ENCODE assay signal across 8 cellular contexts in the genomic region with DNA sequence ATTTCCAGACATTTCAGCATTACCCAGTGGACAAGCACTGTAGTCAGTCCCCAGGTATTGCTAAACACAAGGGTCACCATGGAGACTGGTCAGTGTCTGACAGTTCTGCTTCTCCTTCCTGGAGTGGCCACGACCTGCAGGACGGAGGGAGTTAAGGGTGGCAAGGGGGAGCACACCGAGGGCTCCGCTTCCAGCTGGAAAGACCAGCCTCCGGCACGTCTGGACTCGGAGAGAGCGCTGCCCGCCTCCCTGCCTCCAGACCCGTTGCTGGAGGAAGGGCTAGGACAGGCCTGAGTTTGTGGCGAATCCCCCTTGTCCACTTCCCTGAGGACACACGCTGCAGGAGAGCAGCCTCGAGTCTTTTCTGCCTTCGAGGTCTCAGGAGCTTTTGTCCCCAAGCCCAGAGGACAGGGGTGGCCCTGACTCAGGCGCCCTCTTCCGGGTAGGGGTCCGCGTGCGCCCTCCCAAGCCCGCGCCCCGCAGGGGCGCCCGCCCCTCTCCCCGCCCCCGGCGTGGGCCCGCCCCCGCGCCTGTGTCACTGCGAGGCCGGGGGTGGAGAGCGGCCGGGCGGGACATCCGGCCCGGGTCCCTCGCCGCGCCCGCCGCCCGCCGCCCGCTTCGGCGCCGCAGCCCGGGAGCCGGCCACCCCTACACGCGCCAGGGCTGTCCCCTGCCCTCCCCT. TPM values are rescaled to one million over a fixed set of nuclear protein-coding genes. Genes with fewer than 3 reads are reported as not detected.
A peak's percentile ranks its signal among the peaks of the same experiment; 100 is the strongest.
DNase-seq lines count a peak whose midpoint lies in the region; ATAC-seq, FAIRE-seq and TF ChIP-seq lines count a peak whose summit lies in the region.

A gene with protein sequence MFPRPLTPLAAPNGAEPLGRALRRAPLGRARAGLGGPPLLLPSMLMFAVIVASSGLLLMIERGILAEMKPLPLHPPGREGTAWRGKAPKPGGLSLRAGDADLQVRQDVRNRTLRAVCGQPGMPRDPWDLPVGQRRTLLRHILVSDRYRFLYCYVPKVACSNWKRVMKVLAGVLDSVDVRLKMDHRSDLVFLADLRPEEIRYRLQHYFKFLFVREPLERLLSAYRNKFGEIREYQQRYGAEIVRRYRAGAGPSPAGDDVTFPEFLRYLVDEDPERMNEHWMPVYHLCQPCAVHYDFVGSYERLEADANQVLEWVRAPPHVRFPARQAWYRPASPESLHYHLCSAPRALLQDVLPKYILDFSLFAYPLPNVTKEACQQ (plus strand): TSS at position 562 of the 682 bp plus-strand sequence. CDS start 230 bp downstream, outside the sequence.

- H3K79me2 ChIP-seq in astrocyte (ENCODE audit: insufficient read depth, low read length) (peaks cover 11% of the 10 kb centered on the region), hepatocyte (peaks cover 11% of the 10 kb centered on the region)

- H3K36me3 ChIP-seq in astrocyte (ENCODE audit: insufficient read depth, low read length) = peaks cover 2% of the 10 kb centered on the region
- no peaks in the 10 kb centered on the region for H3K36me3 ChIP-seq in hepatocyte (replicated peaks; ENCODE audit: insufficient read depth, low read depth)

- peak; percentile 70 for ATAC-seq in GM19452 (IDR thresholded peaks at IDR 0.05; ENCODE audit: unreplicated experiment)
- ATAC-seq in GM21526 (IDR thresholded peaks at IDR 0.05; ENCODE audit: low FRiP score, unreplicated experiment) = no peak

- peak within 1 kb of the TSS; percentile 80 for H3K9ac ChIP-seq in astrocyte (ENCODE audit: low read length)

- no peaks in the 10 kb centered on the region for H3K9me3 Mint-ChIP-seq in astrocyte (ENCODE audit: unreplicated experiment)

- peaks cover 15% of the 10 kb centered on the region for H3K4me1 ChIP-seq in astrocyte (ENCODE audit: insufficient read depth, low read length)
- H3K4me1 ChIP-seq in hepatocyte (ENCODE audit: insufficient read depth) = peaks cover 13% of the 10 kb centered on the region

- peak within 1 kb of the TSS; percentile 87 for H3K4me3 Mint-ChIP-seq in astrocyte (ENCODE audit: unreplicated experiment)

- peaks cover 8% of the 10 kb centered on the region for H3K4me1 Mint-ChIP-seq in astrocyte (ENCODE audit: low read depth, unreplicated experiment)

- H3K4me3 ChIP-seq in Jurkat, Clone E6-1 (ENCODE audit: low read length) = peak within 1 kb of the TSS; percentile 68
- peak within 1 kb of the TSS; percentile 73 for H3K4me3 ChIP-seq in astrocyte (ENCODE audit: insufficient read depth, low read depth, low read length)
- peak within 1 kb of the TSS; percentile 75 for H3K4me3 ChIP-seq in hepatocyte

- 4% methylated on average over 18 of the region's 52 CpGs for WGBS in hepatocyte (ENCODE audit: low lambda C conversion rate, missing lambda C conversion rate)

- DNase-seq in COR-L47 (lab: John Stamatoyannopoulos, UW) (peak; percentile 35), astrocyte (ENCODE audit: low read depth) (peak; percentile 23), hepatocyte (ENCODE audit: low spot score) (peak; percentile 82), renal cortical epithelial cell (ENCODE audit: low read depth) (peak; percentile 71)
- DNase-seq in Jurkat, Clone E6-1 (ENCODE audit: low read depth, low spot score) = peak; percentile 19

- H3K9me2 ChIP-seq in hepatocyte (replicated peaks; ENCODE audit: insufficient read depth) = no peaks in the 10 kb centered on the region

- intact Hi-C loops in T-helper 2 cell treated with Interferon-gamma antibody and Interleukin-4, amounts not matched to agents 100 ng/mL and 5 ng/mL, for 36 hours (cut with micrococcal nuclease) = loop anchor here (2.0 kb wide), 1 partner anchor 30 kb away; a partner anchor contains a TSS

- peak within 1 kb of the TSS; percentile 66 for H3K27ac Mint-ChIP-seq in astrocyte (ENCODE audit: unreplicated experiment)

- FAIRE-seq in astrocyte (lab: Jason Lieb, UNC) = peak; percentile 32

- no peak for TF ChIP-seq CTCF in astrocyte (IDR thresholded peaks at IDR 0.05; ENCODE audit: insufficient read depth, low read depth, low read length)
- no peak for TF ChIP-seq CTCF in hepatocyte (IDR thresholded peaks at IDR 0.05; ENCODE audit: poor library complexity)

- H2AFZ ChIP-seq in astrocyte (ENCODE audit: low read depth, low read length) (peak within 1 kb of the TSS; percentile 90), hepatocyte (peak within 1 kb of the TSS; percentile 97)

- H3K27me3 Mint-ChIP-seq in astrocyte (ENCODE audit: low read depth, unreplicated experiment) = peaks cover 4% of the 10 kb centered on the region

- H4K20me1 ChIP-seq in astrocyte (ENCODE audit: insufficient read depth, low read length) (peaks cover 10% of the 10 kb centered on the region), hepatocyte (ENCODE audit: insufficient read depth, poor library complexity, severe bottlenecking) (no peaks in the 10 kb centered on the region)

- H3K27me3 ChIP-seq in astrocyte (ENCODE audit: insufficient read depth, low read length) = no peaks in the 10 kb centered on the region
- no peaks in the 10 kb centered on the region for H3K27me3 ChIP-seq in hepatocyte

- H3K27ac ChIP-seq in astrocyte (ENCODE audit: low read depth, low read length) (peak within 1 kb of the TSS; percentile 49), hepatocyte (peak within 1 kb of the TSS; percentile 86)

- H3K9me3 ChIP-seq in astrocyte (ENCODE audit: insufficient read depth, low read depth, low read length) (no peaks in the 10 kb centered on the region), hepatocyte (ENCODE audit: low read depth) (no peaks in the 10 kb centered on the region)

- H3K4me2 ChIP-seq in astrocyte (ENCODE audit: low read length) = peak within 1 kb of the TSS; percentile 98
- peak within 1 kb of the TSS; percentile 100 for H3K4me2 ChIP-seq in hepatocyte

- peaks cover 14% of the 10 kb centered on the region for H3K36me3 Mint-ChIP-seq in astrocyte (ENCODE audit: low read depth, unreplicated experiment)

RNA-seq across cellular contexts. Expression of the gene that starts here (rescaled TPM):
- 22.4 TPM for polyA plus RNA-seq in Jurkat, Clone E6-1 (2012; ENCODE audit: insufficient read depth, insufficient read length)
- 16.5 and 17.4 TPM in 2 replicates for total RNA-seq in T-helper 2 cell treated with Interferon-gamma antibody and Interleukin-4, amounts not matched to agents 100 ng/mL and 5 ng/mL, for 36 hours
- total RNA-seq in astrocyte (25.7 and 26.4 TPM in 2 replicates), hepatocyte (15.2 and 16.6 TPM in 2 replicates), renal cortical epithelial cell (5.2 and 18.5 TPM in 2 replicates)
- 15.7 and 16.8 TPM in 2 replicates for polyA plus RNA-seq in hepatocyte

Comparison
In these comparisons a context has a peak if more than half of its experiments do, and no peak if none do; other contexts are left out.
1. DNase-seq: peak in every context shown above with its lines; median percentile 82 in hepatocyte; 71 in renal cortical epithelial cell; 35 in COR-L47; 23 in astrocyte; 19 in Jurkat, Clone E6-1.